In genomic region chr4:172369471-172369959, GRCh38 we compare ENCODE assay signal across 20 cellular contexts.
A peak's percentile ranks its signal among the peaks of the same experiment; 100 is the strongest.
DNase-seq lines count a peak whose midpoint lies in the region; TF ChIP-seq lines count a peak whose summit lies in the region.
"Had no signal": no experiment of that assay in that cellular context is flagged by ENCODE, and none has a peak within 500 bp of the region (broad histone marks: within the 10 kb centered on the region; RNA-seq: fewer than 3 reads in every experiment).

No MANE protein-coding gene starts in this region.

- H3K4me1 Mint-ChIP-seq in chondrocyte (ENCODE audit: low read depth) (no peaks in the 10 kb centered on the region), type B pancreatic cell (ENCODE audit: unreplicated experiment) (no peaks in the 10 kb centered on the region)
- H3K4me1 Mint-ChIP-seq: B cell; CD14-positive monocyte; CD8-positive, alpha-beta memory T cell; H9 had no signal

- H3K4me1 ChIP-seq in colonic mucosa = no peaks in the 10 kb centered on the region
- H3K4me1 ChIP-seq: BLaER1 treated with 17β-estradiol and CSF1 and Interleukin-3, amounts not matched to agents 10 nM and 100 nM had no signal

- H3K9me3 ChIP-seq in colonic mucosa = no peaks in the 10 kb centered on the region

- H3K9ac ChIP-seq in colonic mucosa (ENCODE audit: low read depth in 2 of 2, low read length in 2 of 2) = no peak overlapping the region
- H3K9ac ChIP-seq: BLaER1 treated with 17β-estradiol and CSF1 and Interleukin-3, amounts not matched to agents 10 nM and 100 nM; GM23248 had no signal

- H3K27ac Mint-ChIP-seq in chondrocyte (ENCODE audit: unreplicated experiment) (no peak overlapping the region), type B pancreatic cell (no peak overlapping the region)
- H3K27ac Mint-ChIP-seq: B cell; CD14-positive monocyte; CD4-positive, alpha-beta T cell; CD8-positive, alpha-beta memory T cell; H9 had no signal

- no peak overlapping the region for H3K27ac ChIP-seq in colonic mucosa
- H3K27ac ChIP-seq: 22Rv1; BLaER1 treated with 17β-estradiol and CSF1 and Interleukin-3, amounts not matched to agents 10 nM and 100 nM; GM23248 had no signal

- no peak overlapping the region for H3K4me3 Mint-ChIP-seq in chondrocyte (ENCODE audit: unreplicated experiment)
- no peak overlapping the region for H3K4me3 Mint-ChIP-seq in type B pancreatic cell
- H3K4me3 Mint-ChIP-seq: B cell; CD14-positive monocyte; CD4-positive, alpha-beta T cell; CD8-positive, alpha-beta memory T cell; H9 had no signal

- no peaks in the 10 kb centered on the region for H3K36me3 Mint-ChIP-seq in chondrocyte (ENCODE audit: low read depth)
- H3K36me3 Mint-ChIP-seq in type B pancreatic cell = no peaks in the 10 kb centered on the region
- H3K36me3 Mint-ChIP-seq: CD14-positive monocyte; CD8-positive, alpha-beta memory T cell had no signal

- no peaks in the 10 kb centered on the region for H3K36me3 ChIP-seq in colonic mucosa
- H3K36me3 ChIP-seq: BLaER1 treated with 17β-estradiol and CSF1 and Interleukin-3, amounts not matched to agents 10 nM and 100 nM had no signal

- H3K27me3 Mint-ChIP-seq in chondrocyte (ENCODE audit: low read depth) (no peaks in the 10 kb centered on the region), type B pancreatic cell (no peaks in the 10 kb centered on the region)
- H3K27me3 Mint-ChIP-seq: B cell; CD4-positive, alpha-beta T cell; CD8-positive, alpha-beta memory T cell had no signal

- peaks cover 2% of the 10 kb centered on the region for H3K9me3 Mint-ChIP-seq in chondrocyte (ENCODE audit: low read depth)
- H3K9me3 Mint-ChIP-seq in type B pancreatic cell = peaks cover 12% of the 10 kb centered on the region

- intact Hi-C loops in colonic mucosa (cut with DNase I) = no loop called here

- H3K27me3 ChIP-seq in colonic mucosa = no peaks in the 10 kb centered on the region
- H3K27me3 ChIP-seq: BLaER1 treated with 17β-estradiol and CSF1 and Interleukin-3, amounts not matched to agents 10 nM and 100 nM had no signal

- DNase-seq in activated gamma-delta T cell (lab: John Stamatoyannopoulos, UW) = peak; percentile 18
- no peak for DNase-seq in activated gamma-delta T cell treated with Interleukin-2 at 50 U/mL for 16 hours
- DNase-seq in chondrocyte (ENCODE audit: low spot score) = peak; percentile 90
- peak; percentile 68 for DNase-seq in type B pancreatic cell (ENCODE audit: extremely low spot score, unreplicated experiment)
- no peak for DNase-seq in colonic mucosa
- DNase-seq in activated CD8-positive, alpha-beta memory T cell treated with anti-CD3 and anti-CD28 coated beads, Interleukin-2, amount 50 U/mL, for 48 hours = no peak
- no peak for DNase-seq in activated CD4-positive, alpha-beta T cell treated with anti-CD3 and anti-CD28 coated beads for 4 hours
- DNase-seq: CD4-positive, alpha-beta T cell; CD8-positive, alpha-beta memory T cell; DMS 273 treated with DMSO at 0.1 percent for 48 hours; DMS79; EL; GDM1; GM23248; H9 had no signal

- TF ChIP-seq CTCF in chondrocyte (IDR thresholded peaks at IDR 0.05) (no peak), type B pancreatic cell (conservative IDR thresholded peaks at IDR 0.05) (no peak), colonic mucosa (IDR thresholded peaks at IDR 0.05) (no peak)

- no peak overlapping the region for H3K4me3 ChIP-seq in colonic mucosa
- H3K4me3 ChIP-seq: BLaER1 treated with 17β-estradiol and CSF1 and Interleukin-3, amounts not matched to agents 10 nM and 100 nM; GM12878; GM23248 had no signal

Comparison
In these comparisons a context has a peak if more than half of its experiments do, and no peak if none do; other contexts are left out.
1. DNase-seq: peak in activated gamma-delta T cell (single experiment), chondrocyte (single experiment) and type B pancreatic cell (single experiment); none in activated gamma-delta T cell treated with Interleukin-2 at 50 U/mL for 16 hours (single experiment), colonic mucosa (single experiment), activated CD8-positive, alpha-beta memory T cell treated with anti-CD3 and anti-CD28 coated beads, Interleukin-2, amount 50 U/mL, for 48 hours (single experiment) and activated CD4-positive, alpha-beta T cell treated with anti-CD3 and anti-CD28 coated beads for 4 hours (0 of 2).